In the genomic region with DNA sequence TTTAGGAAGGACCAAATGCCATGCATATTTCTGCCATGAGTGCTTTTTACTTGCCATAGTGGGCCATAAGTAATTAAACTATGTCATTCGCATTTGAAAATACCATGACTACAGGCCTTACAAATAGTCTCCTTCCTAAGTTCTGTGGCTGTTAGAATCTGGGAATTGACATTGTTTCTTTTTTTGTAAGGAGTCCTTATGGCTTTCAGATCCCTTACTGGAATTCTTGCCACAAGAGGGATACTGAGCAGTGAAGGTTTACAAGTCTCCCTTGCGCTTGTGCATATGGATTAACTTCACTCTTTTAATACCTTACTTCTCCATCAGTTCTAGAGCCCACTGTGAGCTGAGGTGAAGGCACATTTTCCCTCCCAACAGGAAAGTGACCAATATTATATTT, we compare ENCODE assay signal across 22 cellular contexts.
"Had no signal": no experiment of that assay in that cellular context is flagged by ENCODE, and none has a peak within 500 bp of the region (broad histone marks: within the 10 kb centered on the region; RNA-seq: fewer than 3 reads in every experiment).

No MANE protein-coding gene starts in this region.

- H3K4me3 ChIP-seq: cardiac muscle cell, dorsolateral prefrontal cortex, lower lobe of right lung, right atrium auricular region, tibial artery, uterus had no signal

- ATAC-seq: left colon; lower lobe of right lung; natural killer cell treated with Interleukin-12 subunit alpha and Interleukin-12 subunit beta and Interleukin-15 and Interleukin-18, amount 100 ng/mL, for 72 hours had no signal

- H3K4me1 Mint-ChIP-seq: activated naive CD8-positive, alpha-beta T cell treated with anti-CD3 and anti-CD28 coated beads for 36 hours had no signal

- H3K27me3 ChIP-seq: cardiac muscle cell, dorsolateral prefrontal cortex, right atrium auricular region, tibial artery, uterus had no signal

- H3K27me3 Mint-ChIP-seq: activated naive CD8-positive, alpha-beta T cell treated with anti-CD3 and anti-CD28 coated beads for 36 hours; natural killer cell treated with Interleukin-12 subunit alpha and Interleukin-12 subunit beta and Interleukin-15 and Interleukin-18, amount 100 ng/mL, for 72 hours had no signal

- H3K4me3 Mint-ChIP-seq: activated naive CD8-positive, alpha-beta T cell treated with anti-CD3 and anti-CD28 coated beads for 36 hours; natural killer cell treated with Interleukin-12 subunit alpha and Interleukin-12 subunit beta and Interleukin-15 and Interleukin-18, amount 100 ng/mL, for 72 hours had no signal

- H3K36me3 Mint-ChIP-seq: activated naive CD8-positive, alpha-beta T cell treated with anti-CD3 and anti-CD28 coated beads for 36 hours; natural killer cell treated with Interleukin-12 subunit alpha and Interleukin-12 subunit beta and Interleukin-15 and Interleukin-18, amount 100 ng/mL, for 72 hours had no signal

- H3K4me1 ChIP-seq: lower lobe of right lung, right atrium auricular region, tibial artery, uterus had no signal

- H3K27ac ChIP-seq: cardiac muscle cell, dorsolateral prefrontal cortex, lower lobe of right lung, right atrium auricular region, tibial artery, uterus, WERI-Rb-1 had no signal

- H3K36me3 ChIP-seq: cardiac muscle cell, lower lobe of right lung, right atrium auricular region, tibial artery, uterus, WERI-Rb-1 had no signal

- H3K27ac Mint-ChIP-seq: activated naive CD8-positive, alpha-beta T cell treated with anti-CD3 and anti-CD28 coated beads for 36 hours; natural killer cell treated with Interleukin-12 subunit alpha and Interleukin-12 subunit beta and Interleukin-15 and Interleukin-18, amount 100 ng/mL, for 72 hours had no signal

- DNase-seq: activated CD4-positive, alpha-beta T cell treated with anti-CD3 and anti-CD28 coated beads, Interleukin-2, amount 50 U/mL, for 48 hours; activated naive CD4-positive, alpha-beta T cell; activated naive CD8-positive, alpha-beta T cell treated with anti-CD3 and anti-CD28 coated beads for 36 hours; activated T-cell treated with anti-CD3 and anti-CD28 coated beads for 4 hours; amniotic stem cell; dorsolateral prefrontal cortex; foreskin melanocyte; glutamatergic neuron; hypothalamus; left colon; lower lobe of right lung; posterior cingulate gyrus; stimulated activated CD4-positive, alpha-beta T cell treated with anti-CD3 and anti-CD28 coated beads, Interleukin-12 subunit alpha, Interleukin-12 subunit beta, amount 100 ng/mL, for 4 hours; stimulated activated CD4-positive, alpha-beta T cell treated with anti-CD3 and anti-CD28 coated beads, Interleukin-1b, Interleukin-23, amount 100 ng/mL, for 48 hours; stimulated activated CD8-positive, alpha-beta memory T cell treated with anti-CD3 and anti-CD28 coated beads, Interleukin-4, amount 100 ng/mL, for 48 hours; stimulated activated naive CD4-positive, alpha-beta T cell treated with Interleukin-2 at 50 U/mL for 16 hours; tibial artery; uterus; WERI-Rb-1 had no signal
